ENCODE assay signal across 12 cellular contexts in genomic region chr22:24471570-24471969, GRCh38. TPM values are rescaled to one million over a fixed set of nuclear protein-coding genes. Genes with fewer than 3 reads are reported as not detected.
A peak's percentile ranks its signal among the peaks of the same experiment; 100 is the strongest.
DNase-seq lines count a peak whose midpoint lies in the region; ATAC-seq and TF ChIP-seq lines count a peak whose summit lies in the region.
"Had no signal": no experiment of that assay in that cellular context is flagged by ENCODE, and none has a peak within 500 bp of the region (broad histone marks: within the 10 kb centered on the region; RNA-seq: fewer than 3 reads in every experiment).

No MANE protein-coding gene starts in this region.

- no peak overlapping the region for H3K14ac ChIP-seq in H9 (ENCODE audit: insufficient read depth, low read length)

- H3K79me2 ChIP-seq in H9 (ENCODE audit: insufficient read depth, low read length): no peaks in the 10 kb centered on the region

- H3T11ph ChIP-seq in H9 (ENCODE audit: low read length): no peak overlapping the region

- in situ Hi-C loops in GM13977 (cut with MboI; ENCODE audit: low pct_unique_long_range_greater_than_20kb, low sequenced_read_pairs, unreplicated experiment): no loop called here

- no peak overlapping the region for H2BK12ac ChIP-seq in H9 (ENCODE audit: insufficient read length, low read depth, low read length)

- no peak overlapping the region for H2BK120ac ChIP-seq in H9 (ENCODE audit: low read depth, low read length, poor library complexity, severe bottlenecking)

- H3K79me1 ChIP-seq in H9 (ENCODE audit: insufficient read depth, low read depth, low read length, poor library complexity, severe bottlenecking): no peaks in the 10 kb centered on the region

- CTCF ChIA-PET in GM10248 (lab: Yijun Ruan, JAX): interaction anchor here (0.7 to 2.0 kb wide), 5 partner anchors 10 to 73 kb away, joined by 3 to 6 read pairs (median 5); no protein-coding TSS in a partner anchor

- H3K4me1 ChIP-seq in H9 (ENCODE audit: insufficient read depth, low read length): no peaks in the 10 kb centered on the region; the same call in 1 of the 2 replicates

- no peak overlapping the region for H3K56ac ChIP-seq in H9 (ENCODE audit: insufficient read length, low read depth, low read length)

- H4K91ac ChIP-seq in H9 (ENCODE audit: insufficient read length, low read depth, low read length): no peak overlapping the region

- no CpG with 5 or more reads among the region's 4 CpGs for WGBS in H9 (ENCODE audit: extremely low coverage, insufficient read length, low lambda C conversion rate)

- DNase-seq in NCI-H226 (peak; percentile 69), choroid plexus epithelial cell (ENCODE audit: low read depth) (peak; percentile 90), left lobe of liver (ENCODE audit: low spot score) (no peak), stromal cell of bone marrow (ENCODE audit: low read depth) (peak; percentile 73), GM13977 (ENCODE audit: low spot score) (no peak), H9 (no peak), GM10248 (ENCODE audit: extremely low spot score) (no peak)
- DNase-seq: central memory CD4-positive, alpha-beta T cell; NCI-H1417 treated with DMSO at 0.1 percent for 48 hours; stimulated activated naive CD4-positive, alpha-beta T cell; T1000 had no signal

- H3K9me3 Mint-ChIP-seq in H9: peaks cover 3 to 4% of the 10 kb centered on the region in 2 experiments; a peak in 2 of 5 replicates

- H4K8ac ChIP-seq in H9 (replicated peaks; ENCODE audit: insufficient read length, low read depth, low read length): no peak overlapping the region

- H3K18ac ChIP-seq in H9 (ENCODE audit: insufficient read length, low read depth, low read length): no peak overlapping the region

- no peak overlapping the region for H3K4me3 Mint-ChIP-seq in H9

- no peak overlapping the region for H3K27ac Mint-ChIP-seq in H9

- H3K4ac ChIP-seq in H9 (ENCODE audit: low read depth, low read length): no peak overlapping the region

- H3K27ac ChIP-seq in H9 (ENCODE audit: insufficient read length, low read depth, low read length): no peak overlapping the region

- no peak overlapping the region for H2BK15ac ChIP-seq in H9 (ENCODE audit: low read depth, low read length)

- H3K4me1 Mint-ChIP-seq in H9: peaks cover 9 to 11% of the 10 kb centered on the region in 2 experiments

- no peak overlapping the region for H3K4me3 ChIP-seq in choroid plexus epithelial cell (ENCODE audit: low read depth, low read length)

- no peaks in the 10 kb centered on the region for H3K36me3 Mint-ChIP-seq in H9 (ENCODE audit: insufficient read depth in 1 of 3, low read depth in 3 of 3)

- POLR2A ChIA-PET in GM10248 (lab: Yijun Ruan, JAX): no interaction called here

- no peak overlapping the region for H4K5ac ChIP-seq in H9 (ENCODE audit: insufficient read length, low read depth, low read length)

- no peak overlapping the region for H2BK5ac ChIP-seq in H9 (ENCODE audit: insufficient read length, low read length)

- H3K23me2 ChIP-seq in H9 (ENCODE audit: insufficient read length, low read depth, low read length, poor library complexity, severe bottlenecking): no peaks in the 10 kb centered on the region

- no peak overlapping the region for H3K9ac ChIP-seq in H9 (ENCODE audit: extremely low read depth, insufficient read length, low read length)

- no peaks in the 10 kb centered on the region for H3K9me3 ChIP-seq in H9 (ENCODE audit: control insufficient read depth, low read depth, low read length)

- H3K4me2 ChIP-seq in H9 (ENCODE audit: insufficient read depth, insufficient read length, low read length): no peak overlapping the region

- peak; percentile 17 for ATAC-seq in left lobe of liver
- ATAC-seq in GM18870 (IDR thresholded peaks at IDR 0.05; ENCODE audit: unreplicated experiment): no peak

- H3K23ac ChIP-seq in H9 (ENCODE audit: insufficient read length, low read depth, low read length): no peak overlapping the region

- no peak overlapping the region for H2AK5ac ChIP-seq in H9 (ENCODE audit: insufficient read length, low read length)

- H4K20me1 ChIP-seq in H9 (ENCODE audit: control insufficient read depth, insufficient read depth, insufficient read length): no peaks in the 10 kb centered on the region

- H3K27me3 Mint-ChIP-seq in H9 (ENCODE audit: low read depth): no peaks in the 10 kb centered on the region; the same call in 1 of the 2 replicates

- no peaks in the 10 kb centered on the region for H3K27me3 ChIP-seq in H9 (ENCODE audit: insufficient read depth, low read length)

- TF ChIP-seq CTCF in choroid plexus epithelial cell (conservative IDR thresholded peaks at IDR 0.05; ENCODE audit: low read depth, low read length) (no peak), GM13977 (IDR thresholded peaks at IDR 0.05; ENCODE audit: extremely low read depth, insufficient read depth, missing control alignments) (no peak), H9 (conservative IDR thresholded peaks at IDR 0.05) (no peak), GM10248 (IDR thresholded peaks at IDR 0.05; ENCODE audit: control extremely low read depth, extremely low read depth, low read depth, missing control alignments) (no peak)

- no peak overlapping the region for H2BK20ac ChIP-seq in H9 (ENCODE audit: low read depth, low read length, poor library complexity, severe bottlenecking)

- H2AFZ ChIP-seq in H9 (ENCODE audit: low read length): no peak overlapping the region

RNA-seq across cellular contexts. Expression of gene UPB1, which starts 23.6 kb away (rescaled TPM):
- total RNA-seq in left lobe of liver: 184 TPM
- 0.07 TPM in 1 of 2 replicates, not detected in the other for total RNA-seq in H9 (2021)

RNA-seq across cellular contexts. Expression of gene ADORA2A, which starts 44.2 kb away (rescaled TPM):
- total RNA-seq in left lobe of liver (4.1 TPM), H9 (2021) (3.5 and 3.9 TPM in 2 replicates)

Comparison
In these comparisons a context has a peak if more than half of its experiments do, and no peak if none do; other contexts are left out.
1. DNase-seq: peak in NCI-H226 (single experiment), choroid plexus epithelial cell (single experiment) and stromal cell of bone marrow (single experiment); none in left lobe of liver (single experiment), GM13977 (single experiment), H9 (single experiment) and GM10248 (single experiment).
2. RNA of gene UPB1, which starts 23.6 kb away (total RNA-seq): 184 TPM in left lobe of liver (single experiment); 0.07 TPM in H9; every median in the first group is over 100 times any median in the second.